ENCODE assay signal across 36 cellular contexts in the genomic region with DNA sequence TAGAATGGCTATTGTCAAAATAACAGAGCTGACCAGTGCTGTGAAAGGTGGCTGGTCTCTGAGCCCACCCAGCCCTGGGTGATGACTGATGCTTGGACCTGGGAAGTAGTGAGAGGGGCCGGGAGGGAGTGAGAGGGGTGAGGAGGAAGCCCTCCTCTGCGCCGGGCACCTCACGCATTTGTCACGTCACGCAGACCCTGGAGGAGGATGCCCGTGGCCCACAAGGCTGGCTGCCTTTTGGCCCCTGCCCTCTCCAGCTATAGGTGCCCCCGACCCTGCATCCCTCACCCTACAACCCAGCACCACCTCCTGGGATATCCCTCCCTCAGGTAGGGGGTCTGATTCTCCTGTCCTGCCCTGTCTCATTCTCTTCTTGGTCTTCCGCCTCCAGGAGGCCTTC.
"Had no signal": no experiment of that assay in that cellular context is flagged by ENCODE, and none has a peak within 500 bp of the region (broad histone marks: within the 10 kb centered on the region; RNA-seq: fewer than 3 reads in every experiment).

No MANE protein-coding gene starts in this region.

- H3K4me1 Mint-ChIP-seq: activated B cell treated with CpG ODN at 0.5 μM for 24 hours; activated CD4-positive, alpha-beta T cell treated with anti-CD3 and anti-CD28 coated beads, Interleukin-2, amount 10 ng/mL, durations not matched to agents 24 days and 14 days; activated naive CD8-positive, alpha-beta T cell treated with anti-CD3 and anti-CD28 coated beads for 36 hours; activated T-helper 17 cell treated with anti-CD3 and anti-CD28 coated beads, Interleukin-2, amount 50 U/mL, for 72 hours had no signal

- H3K27ac ChIP-seq: adrenal gland, body of pancreas, brain microvascular endothelial cell, breast epithelium, VCaP had no signal

- H3K9me3 Mint-ChIP-seq: activated B cell treated with CpG ODN at 0.5 μM for 24 hours; activated CD4-positive, alpha-beta memory T cell treated with anti-CD3 and anti-CD28 coated beads for 36 hours; activated CD4-positive, alpha-beta T cell treated with anti-CD3 and anti-CD28 coated beads, Interleukin-2, amount 10 ng/mL, durations not matched to agents 24 days and 14 days; activated CD8-positive, alpha-beta T cell treated with anti-CD3 and anti-CD28 coated beads for 36 hours; activated naive CD4-positive, alpha-beta T cell treated with anti-CD3 and anti-CD28 coated beads for 36 hours; activated naive CD4-positive, alpha-beta T cell treated with anti-CD3 and anti-CD28 coated beads, Interleukin-2, amount 50 U/mL, for 72 hours; activated naive CD8-positive, alpha-beta T cell treated with anti-CD3 and anti-CD28 coated beads for 36 hours; activated T-cell treated with anti-CD3 and anti-CD28 coated beads, Interleukin-2, amount 50 U/mL, for 4 hours; activated T-cell treated with anti-CD3 and anti-CD28 coated beads, Interleukin-2, amount 50 U/mL, for 72 hours; activated T-helper 1 cell treated with anti-CD3 and anti-CD28 coated beads, Interleukin-12 subunit alpha, Interleukin-12 subunit beta, Interleukin-2, Interleukin-4 antibody, amounts not matched to agents 30 ng/mL and 10 ng/mL and 1 ng/mL, durations not matched to agents 14 hours and 24 hours and 36 hours; activated T-helper 17 cell treated with anti-CD3 and anti-CD28 coated beads, Interleukin-2, amount 50 U/mL, for 72 hours; T-helper 1 cell treated with Interleukin-12 subunit alpha and Interleukin-12 subunit beta and Interleukin-4 antibody, amounts not matched to agents 30 μg/mL and 1 μg/mL, for 36 hours; T-helper 2 cell treated with Interferon-gamma antibody and Interleukin-4, amounts not matched to agents 5 μg/mL and 100 μg/mL, for 36 hours had no signal

- ATAC-seq: activated CD8-positive, alpha-beta T cell treated with anti-CD3 and anti-CD28 coated beads for 36 hours; activated naive CD4-positive, alpha-beta T cell treated with anti-CD3 and anti-CD28 coated beads, Interleukin-2, amount 50 U/mL, for 72 hours; activated T-cell treated with anti-CD3 and anti-CD28 coated beads, Interleukin-2, amount 50 U/mL, for 4 hours; activated T-cell treated with anti-CD3 and anti-CD28 coated beads, Interleukin-2, amount 50 U/mL, for 72 hours; activated T-helper 17 cell treated with anti-CD3 and anti-CD28 coated beads, Interleukin-2, amount 50 U/mL, for 72 hours; body of pancreas had no signal

- H3K36me3 Mint-ChIP-seq: activated CD4-positive, alpha-beta memory T cell treated with anti-CD3 and anti-CD28 coated beads for 36 hours; activated naive CD4-positive, alpha-beta T cell treated with anti-CD3 and anti-CD28 coated beads, Interleukin-2, amount 50 U/mL, for 72 hours; activated naive CD8-positive, alpha-beta T cell treated with anti-CD3 and anti-CD28 coated beads for 36 hours had no signal

- H3K36me3 ChIP-seq: adrenal gland, brain microvascular endothelial cell, breast epithelium had no signal

- H3K4me3 Mint-ChIP-seq: activated B cell treated with CpG ODN at 0.5 μM for 24 hours; activated CD4-positive, alpha-beta memory T cell treated with anti-CD3 and anti-CD28 coated beads for 36 hours; activated CD4-positive, alpha-beta T cell treated with anti-CD3 and anti-CD28 coated beads, Interleukin-2, amount 10 ng/mL, durations not matched to agents 24 days and 14 days; activated CD8-positive, alpha-beta T cell treated with anti-CD3 and anti-CD28 coated beads for 36 hours; activated naive CD4-positive, alpha-beta T cell treated with anti-CD3 and anti-CD28 coated beads for 36 hours; activated naive CD8-positive, alpha-beta T cell treated with anti-CD3 and anti-CD28 coated beads for 36 hours; activated T-cell treated with anti-CD3 and anti-CD28 coated beads, Interleukin-2, amount 50 U/mL, for 4 hours; activated T-cell treated with anti-CD3 and anti-CD28 coated beads, Interleukin-2, amount 50 U/mL, for 72 hours; activated T-helper 1 cell treated with anti-CD3 and anti-CD28 coated beads, Interleukin-12 subunit alpha, Interleukin-12 subunit beta, Interleukin-2, Interleukin-4 antibody, amounts not matched to agents 30 ng/mL and 10 ng/mL and 1 ng/mL, durations not matched to agents 14 hours and 24 hours and 36 hours; activated T-helper 17 cell treated with anti-CD3 and anti-CD28 coated beads, Interleukin-2, amount 50 U/mL, for 72 hours; T-helper 1 cell treated with Interleukin-12 subunit alpha and Interleukin-12 subunit beta and Interleukin-4 antibody, amounts not matched to agents 30 μg/mL and 1 μg/mL, for 36 hours; T-helper 2 cell treated with Interferon-gamma antibody and Interleukin-4, amounts not matched to agents 5 μg/mL and 100 μg/mL, for 36 hours had no signal

- H3K27me3 ChIP-seq: adrenal gland, body of pancreas, breast epithelium had no signal

- H3K4me1 ChIP-seq: adrenal gland, body of pancreas, breast epithelium had no signal

- DNase-seq: activated B cell treated with CpG ODN at 0.5 μM for 24 hours; activated CD4-positive, alpha-beta memory T cell treated with anti-CD3 and anti-CD28 coated beads for 36 hours; activated CD4-positive, alpha-beta T cell treated with anti-CD3 and anti-CD28 coated beads for 4 hours; activated CD4-positive, alpha-beta T cell treated with anti-CD3 and anti-CD28 coated beads, Interleukin-2, amount 10 ng/mL, durations not matched to agents 24 days and 14 days; activated CD4-positive, alpha-beta T cell treated with anti-CD3 and anti-CD28 coated beads, Interleukin-2, amount 50 U/mL, for 1 hour; activated CD4-positive, alpha-beta T cell treated with anti-CD3 and anti-CD28 coated beads, Interleukin-2, amount 50 U/mL, for 4 hours; activated CD4-positive, CD25-positive, alpha-beta regulatory T cell treated with anti-CD3 and anti-CD28 coated beads, Interleukin-2, amount 50 U/mL, for 72 hours; activated CD8-positive, alpha-beta memory T cell treated with anti-CD3 and anti-CD28 coated beads, Interleukin-2, amount 50 U/mL, for 4 hours; activated CD8-positive, alpha-beta T cell treated with anti-CD3 and anti-CD28 coated beads for 36 hours; activated effector memory CD4-positive, alpha-beta T cell treated with anti-CD3 and anti-CD28 coated beads, Interleukin-2, amount 50 U/mL, for 16 hours; activated gamma-delta T cell treated with Interleukin-2 at 50 U/mL for 16 hours; activated naive CD4-positive, alpha-beta T cell; activated naive CD4-positive, alpha-beta T cell treated with anti-CD3 and anti-CD28 coated beads for 36 hours; activated naive CD4-positive, alpha-beta T cell treated with anti-CD3 and anti-CD28 coated beads, Interleukin-2, amount 50 U/mL, for 16 hours; activated naive CD8-positive, alpha-beta T cell treated with anti-CD3 and anti-CD28 coated beads for 36 hours; activated T-cell treated with anti-CD3 and anti-CD28 coated beads for 4 hours; activated T-cell treated with anti-CD3 and anti-CD28 coated beads, Interleukin-2, amount 50 U/mL, for 1 hour; activated T-cell treated with anti-CD3 and anti-CD28 coated beads, Interleukin-2, amount 50 U/mL, for 4 hours; activated T-cell treated with anti-CD3 and anti-CD28 coated beads, Interleukin-2, amount 50 U/mL, for 72 hours; adrenal gland; amniotic stem cell; aorta; body of pancreas; brain microvascular endothelial cell; central memory CD4-positive, alpha-beta T cell; SW 1271; T-helper 1 cell; T-helper 2 cell; T-helper 9 cell had no signal

- H3K4me3 ChIP-seq: adrenal gland, body of pancreas, breast epithelium had no signal

- H3K27me3 Mint-ChIP-seq: activated B cell treated with CpG ODN at 0.5 μM for 24 hours; activated CD4-positive, alpha-beta memory T cell treated with anti-CD3 and anti-CD28 coated beads for 36 hours; activated CD4-positive, alpha-beta T cell treated with anti-CD3 and anti-CD28 coated beads, Interleukin-2, amount 10 ng/mL, durations not matched to agents 24 days and 14 days; activated CD8-positive, alpha-beta T cell treated with anti-CD3 and anti-CD28 coated beads for 36 hours; activated naive CD8-positive, alpha-beta T cell treated with anti-CD3 and anti-CD28 coated beads for 36 hours; activated T-helper 17 cell treated with anti-CD3 and anti-CD28 coated beads, Interleukin-2, amount 50 U/mL, for 72 hours had no signal

- H3K27ac Mint-ChIP-seq: activated B cell treated with CpG ODN at 0.5 μM for 24 hours; activated CD4-positive, alpha-beta memory T cell treated with anti-CD3 and anti-CD28 coated beads for 36 hours; activated CD4-positive, alpha-beta T cell treated with anti-CD3 and anti-CD28 coated beads, Interleukin-2, amount 10 ng/mL, durations not matched to agents 24 days and 14 days; activated CD8-positive, alpha-beta T cell treated with anti-CD3 and anti-CD28 coated beads for 36 hours; activated naive CD4-positive, alpha-beta T cell treated with anti-CD3 and anti-CD28 coated beads for 36 hours; activated naive CD4-positive, alpha-beta T cell treated with anti-CD3 and anti-CD28 coated beads, Interleukin-2, amount 50 U/mL, for 72 hours; activated naive CD8-positive, alpha-beta T cell treated with anti-CD3 and anti-CD28 coated beads for 36 hours; activated T-cell treated with anti-CD3 and anti-CD28 coated beads, Interleukin-2, amount 50 U/mL, for 72 hours; activated T-helper 1 cell treated with anti-CD3 and anti-CD28 coated beads, Interleukin-12 subunit alpha, Interleukin-12 subunit beta, Interleukin-2, Interleukin-4 antibody, amounts not matched to agents 30 ng/mL and 10 ng/mL and 1 ng/mL, durations not matched to agents 14 hours and 24 hours and 36 hours; activated T-helper 17 cell treated with anti-CD3 and anti-CD28 coated beads, Interleukin-2, amount 50 U/mL, for 72 hours; T-helper 1 cell treated with Interleukin-12 subunit alpha and Interleukin-12 subunit beta and Interleukin-4 antibody, amounts not matched to agents 30 μg/mL and 1 μg/mL, for 36 hours; T-helper 2 cell treated with Interferon-gamma antibody and Interleukin-4, amounts not matched to agents 5 μg/mL and 100 μg/mL, for 36 hours had no signal

- H3K9me3 ChIP-seq: adrenal gland, body of pancreas, breast epithelium had no signal
